1 cellular context compared by ENCODE assay signal in genomic region chr1:184840596-184840995, GRCh38.
TF ChIP-seq lines count a peak whose summit lies in the region.

No MANE protein-coding gene starts in this region.

TF ChIP-seq in GM12878, 131 proteins besides CTCF, POLR2A, EP300 and RAD21 (continued from another document):
- TF ChIP-seq ATF3 (IDR thresholded peaks at IDR 0.05; ENCODE audit: borderline replicate concordance, extremely low read depth, low read depth, low read length) (no peak), ZZZ3 (IDR thresholded peaks at IDR 0.05; ENCODE audit: control insufficient read depth, insufficient read length, low read depth) (no peak), REST (IDR thresholded peaks at IDR 0.05; ENCODE audit: low read depth, low read length) (no peak), NFIC (IDR thresholded peaks at IDR 0.05; ENCODE audit: low read depth, low read length) (no peak), CREM (IDR thresholded peaks at IDR 0.05; ENCODE audit: low read depth) (no peak), SUZ12 (IDR thresholded peaks at IDR 0.05; ENCODE audit: unreplicated experiment) (no peak), MTA3 (IDR thresholded peaks at IDR 0.05; ENCODE audit: borderline replicate concordance, low read length) (no peak), NFYA (IDR thresholded peaks at IDR 0.05; ENCODE audit: borderline replicate concordance, low read depth, low read length) (no peak), PBX3 (IDR thresholded peaks at IDR 0.05; ENCODE audit: insufficient replicate concordance, low read depth, low read length) (no peak)
